1 cellular context compared by ENCODE assay signal in genomic region chr12:25924535-25925001, GRCh38.
TF ChIP-seq lines count a peak whose summit lies in the region.

No MANE protein-coding gene starts in this region.

TF ChIP-seq in endothelial cell of umbilical vein, 7 proteins besides CTCF, POLR2A, EP300 and RAD21:
- TF ChIP-seq MYC (IDR thresholded peaks at IDR 0.05; ENCODE audit: low read depth, low read length) (no peak), MAX (IDR thresholded peaks at IDR 0.05; ENCODE audit: insufficient read depth, insufficient read length) (no peak), GATA2 (IDR thresholded peaks at IDR 0.05; ENCODE audit: insufficient read depth, insufficient read length, low read depth, low read length) (peak; percentile 66), FOS (IDR thresholded peaks at IDR 0.05; ENCODE audit: borderline replicate concordance, insufficient read depth, low read length) (peak; percentile 83), EZH2 (IDR thresholded peaks at IDR 0.05; ENCODE audit: borderline replicate concordance, low read depth, low read length, severe bottlenecking) (no peak), POLR2AphosphoS5 (IDR thresholded peaks at IDR 0.05; ENCODE audit: insufficient read depth, low read depth, low read length) (peak; percentile 63), JUN (IDR thresholded peaks at IDR 0.05; ENCODE audit: borderline replicate concordance, insufficient read depth, insufficient read length, low read depth) (peak; percentile 57)
